In genomic region chr18:12595571-12596255, GRCh38 we compare ENCODE assay signal across 26 cellular contexts.
DNase-seq lines count a peak whose midpoint lies in the region; ATAC-seq and TF ChIP-seq lines count a peak whose summit lies in the region.
"Had no signal": no experiment of that assay in that cellular context is flagged by ENCODE, and none has a peak within 500 bp of the region (broad histone marks: within the 10 kb centered on the region; RNA-seq: fewer than 3 reads in every experiment).

No MANE protein-coding gene starts in this region.

- no peak overlapping the region for H3K4me3 Mint-ChIP-seq in dendritic cell treated with granulocyte-macrophage colony-stimulating factor and Interleukin-4, amounts not matched to agents 40 ng/mL and 50 ng/mL, for 4 days
- H3K4me3 Mint-ChIP-seq: activated T-cell treated with anti-CD3 and anti-CD28 coated beads, Interleukin-2, amount 50 U/mL, for 72 hours; GM23338; stimulated activated memory B cell treated with anti-CD40 and anti-IgM and Interleukin-4, amounts not matched to agents 10 μg/mL and 1 μg/mL and 100 μg/mL, for 72 hours had no signal

- TF ChIP-seq POLR2A in thyroid gland (IDR thresholded peaks at IDR 0.05) = no peak

- intact Hi-C loops in PC-9 (cut with micrococcal nuclease; ENCODE audit: unreplicated experiment) = loop anchor here (5.0 kb wide), 1 partner anchor 198 kb away; no protein-coding TSS in a partner anchor
- intact Hi-C loops in dendritic cell treated with granulocyte-macrophage colony-stimulating factor and Interleukin-4, amounts not matched to agents 40 ng/mL and 50 ng/mL, for 4 days (cut with micrococcal nuclease) = no loop called here
- intact Hi-C loops in thyroid gland (cut with DNase I) = no loop called here

- H3K9me2 ChIP-seq in Loucy (replicated peaks; ENCODE audit: low read depth, low read length) = no peaks in the 10 kb centered on the region
- no peaks in the 10 kb centered on the region for H3K9me2 ChIP-seq in PC-9 (ENCODE audit: insufficient read depth)
- H3K9me2 ChIP-seq: SK-N-SH had no signal

- peak overlapping the region; percentile 40 for H3K4me2 ChIP-seq in Loucy (ENCODE audit: low read depth, low read length, poor library complexity, severe bottlenecking)
- H3K4me2 ChIP-seq in PC-9 = peak overlapping the region; percentile 46
- H3K4me2 ChIP-seq: GM23338, SK-N-SH had no signal

- H3K9me3 ChIP-seq in Loucy (ENCODE audit: insufficient read depth, low read depth, low read length) (no peaks in the 10 kb centered on the region), PC-9 (ENCODE audit: insufficient read depth, low read depth) (no peaks in the 10 kb centered on the region; the same call in 1 of the 2 replicates), thyroid gland (no peaks in the 10 kb centered on the region)
- H3K9me3 ChIP-seq: esophagus squamous epithelium, SK-N-SH, thoracic aorta had no signal

- BruUV-seq in PC-9 (replicated peaks; lab: Mats Ljungman, UMichigan) = no TSS peak

- H3K27me3 Mint-ChIP-seq in dendritic cell treated with granulocyte-macrophage colony-stimulating factor and Interleukin-4, amounts not matched to agents 40 ng/mL and 50 ng/mL, for 4 days = no peaks in the 10 kb centered on the region
- H3K27me3 Mint-ChIP-seq: stimulated activated memory B cell treated with anti-CD40 and anti-IgM and Interleukin-4, amounts not matched to agents 10 μg/mL and 1 μg/mL and 100 μg/mL, for 72 hours had no signal

- H3K79me2 ChIP-seq in Loucy (ENCODE audit: insufficient read depth, low read length) (no peaks in the 10 kb centered on the region), PC-9 (ENCODE audit: low read depth) (no peaks in the 10 kb centered on the region)

- H3F3A ChIP-seq in Loucy (ENCODE audit: low read depth) (no peaks in the 10 kb centered on the region; the same call in 1 of the 2 replicates), PC-9 (ENCODE audit: insufficient read depth, low read depth) (peaks cover 35% of the 10 kb centered on the region)

- H3K9me3 Mint-ChIP-seq in dendritic cell treated with granulocyte-macrophage colony-stimulating factor and Interleukin-4, amounts not matched to agents 40 ng/mL and 50 ng/mL, for 4 days = no peaks in the 10 kb centered on the region
- H3K9me3 Mint-ChIP-seq: activated T-cell treated with anti-CD3 and anti-CD28 coated beads, Interleukin-2, amount 50 U/mL, for 72 hours; GM23338; naive thymus-derived CD8-positive, alpha-beta T cell; stimulated activated memory B cell treated with anti-CD40 and anti-IgM and Interleukin-4, amounts not matched to agents 10 μg/mL and 1 μg/mL and 100 μg/mL, for 72 hours had no signal

- H3K36me3 Mint-ChIP-seq in dendritic cell treated with granulocyte-macrophage colony-stimulating factor and Interleukin-4, amounts not matched to agents 40 ng/mL and 50 ng/mL, for 4 days (ENCODE audit: low read depth) = no peaks in the 10 kb centered on the region
- H3K36me3 Mint-ChIP-seq: activated naive CD4-positive, alpha-beta T cell treated with anti-CD3 and anti-CD28 coated beads, Interleukin-2, amount 50 U/mL, for 72 hours; naive thymus-derived CD8-positive, alpha-beta T cell; stimulated activated memory B cell treated with anti-CD40 and anti-IgM and Interleukin-4, amounts not matched to agents 10 μg/mL and 1 μg/mL and 100 μg/mL, for 72 hours had no signal

- peaks cover 30% of the 10 kb centered on the region for H3K4me1 Mint-ChIP-seq in dendritic cell treated with granulocyte-macrophage colony-stimulating factor and Interleukin-4, amounts not matched to agents 40 ng/mL and 50 ng/mL, for 4 days (ENCODE audit: low read depth)

- H3K9ac ChIP-seq in Loucy (ENCODE audit: low read depth, low read length, poor library complexity, severe bottlenecking) = no peak overlapping the region
- H3K9ac ChIP-seq: SK-N-SH had no signal

- CTCF ChIA-PET in PC-9 (lab: Charles Lee) = no interaction called here

- TF ChIP-seq CTCF in Loucy (conservative IDR thresholded peaks at IDR 0.05; ENCODE audit: low read length) (no peak), PC-9 (conservative IDR thresholded peaks at IDR 0.05) (no peak), thyroid gland (IDR thresholded peaks at IDR 0.05) (no peak)

- 0 out of 2 replicates have a peak overlapping the region, but pooled peaks have one; percentile 33 for H2AFZ ChIP-seq in Loucy (ENCODE audit: low read length)
- no peak overlapping the region for H2AFZ ChIP-seq in PC-9
- H2AFZ ChIP-seq: GM23338 had no signal

- POLR2A ChIA-PET in PC-9 (lab: Charles Lee; ENCODE audit: unreplicated experiment) = no interaction called here

- DNase-seq in CD1c-positive myeloid dendritic cell (ENCODE audit: extremely low spot score) (peak; percentile 29), PC-9 (no peak), thyroid gland (no peak)
- DNase-seq in activated naive CD4-positive, alpha-beta T cell treated with Interleukin-2 at 50 U/mL for 16 hours = no peak
- no peak for DNase-seq in activated naive CD4-positive, alpha-beta T cell (lab: John Stamatoyannopoulos, UW)
- DNase-seq: ACHN; activated CD4-positive, alpha-beta T cell treated with anti-CD3 and anti-CD28 coated beads for 1 hour; activated T-cell treated with anti-CD3 and anti-CD28 coated beads, Interleukin-2, amount 50 U/mL, for 72 hours; C1 segment of cervical spinal cord; DMS153; effector memory CD4-positive, alpha-beta T cell; esophagus squamous epithelium; mesendoderm; naive thymus-derived CD8-positive, alpha-beta T cell; NCI-H1105 treated with DMSO at 0.1 percent for 48 hours; NCI-H526; posterior cingulate gyrus; SK-N-SH; T1000 had no signal

- H3K27me3 ChIP-seq in Loucy (ENCODE audit: insufficient read depth, low read length, poor library complexity, severe bottlenecking) (no peaks in the 10 kb centered on the region), PC-9 (ENCODE audit: insufficient read depth, low read depth) (no peaks in the 10 kb centered on the region), thyroid gland (no peaks in the 10 kb centered on the region)
- H3K27me3 ChIP-seq: esophagus squamous epithelium had no signal

- H3K27ac ChIP-seq in PC-9 (no peak overlapping the region), thyroid gland (no peak overlapping the region)
- H3K27ac ChIP-seq: esophagus squamous epithelium, thoracic aorta had no signal

- H3K36me3 ChIP-seq in Loucy (ENCODE audit: insufficient read depth, low read length) (no peaks in the 10 kb centered on the region), PC-9 (ENCODE audit: low read depth) (no peaks in the 10 kb centered on the region), thyroid gland (no peaks in the 10 kb centered on the region)
- H3K36me3 ChIP-seq: esophagus squamous epithelium, thoracic aorta had no signal

- H3K4me1 ChIP-seq in Loucy (ENCODE audit: insufficient read depth, low read length, poor library complexity, severe bottlenecking) = peaks cover 43% of the 10 kb centered on the region
- peaks cover 54% of the 10 kb centered on the region for H3K4me1 ChIP-seq in PC-9 (replicated peaks; ENCODE audit: insufficient read depth)
- no peaks in the 10 kb centered on the region for H3K4me1 ChIP-seq in thyroid gland

- H3K4me3 ChIP-seq in Loucy (ENCODE audit: low read length, poor library complexity, severe bottlenecking) (no peak overlapping the region), PC-9 (no peak overlapping the region), thyroid gland (replicated peaks in 1 of 3) (no peak overlapping the region)
- H3K4me3 ChIP-seq: esophagus squamous epithelium, GM23338, thoracic aorta had no signal

- peak overlapping the region; percentile 61 for H3K27ac Mint-ChIP-seq in dendritic cell treated with granulocyte-macrophage colony-stimulating factor and Interleukin-4, amounts not matched to agents 40 ng/mL and 50 ng/mL, for 4 days
- H3K27ac Mint-ChIP-seq: activated T-cell treated with anti-CD3 and anti-CD28 coated beads, Interleukin-2, amount 50 U/mL, for 72 hours; GM23338; stimulated activated memory B cell treated with anti-CD40 and anti-IgM and Interleukin-4, amounts not matched to agents 10 μg/mL and 1 μg/mL and 100 μg/mL, for 72 hours had no signal

- H4K20me1 ChIP-seq in Loucy (ENCODE audit: insufficient read depth, low read length, poor library complexity, severe bottlenecking) (no peaks in the 10 kb centered on the region), PC-9 (ENCODE audit: insufficient read depth) (no peaks in the 10 kb centered on the region)

- ATAC-seq in HG02798 (IDR thresholded peaks at IDR 0.05; ENCODE audit: poor library complexity, unreplicated experiment) = no peak
- ATAC-seq: activated naive CD4-positive, alpha-beta T cell treated with anti-CD3 and anti-CD28 coated beads, Interleukin-2, amount 50 U/mL, for 72 hours; activated T-cell treated with anti-CD3 and anti-CD28 coated beads, Interleukin-2, amount 50 U/mL, for 72 hours; GM23338; naive thymus-derived CD8-positive, alpha-beta T cell; stimulated activated memory B cell treated with anti-CD40 and anti-IgM and Interleukin-4, amounts not matched to agents 10 μg/mL and 1 μg/mL and 100 μg/mL, for 72 hours had no signal
